1 cellular context compared by ENCODE assay signal in genomic region chr9:105912868-105913516, GRCh38.
TF ChIP-seq lines count a peak whose summit lies in the region.

No MANE protein-coding gene starts in this region.

TF ChIP-seq in SK-N-SH treated with all-trans-retinoic acid at 6 μM for 48 hours, 23 proteins besides CTCF, POLR2A, EP300 and RAD21 (continued from another document):
- no peak for TF ChIP-seq TSHZ2 (CRISPR knock-in tag; IDR thresholded peaks at IDR 0.05)
- no peak for TF ChIP-seq ZNF565 (CRISPR knock-in tag; conservative IDR thresholded peaks at IDR 0.05; ENCODE audit: low read depth)
- TF ChIP-seq TOX (CRISPR knock-in tag; IDR thresholded peaks at IDR 0.05; ENCODE audit: borderline replicate concordance), result no peak
- no peak for TF ChIP-seq RARB (CRISPR knock-in tag; IDR thresholded peaks at IDR 0.05)
- TF ChIP-seq CSDC2 (CRISPR knock-in tag; IDR thresholded peaks at IDR 0.05), result no peak
- no peak for TF ChIP-seq CSRNP3 (CRISPR knock-in tag; IDR thresholded peaks at IDR 0.05)
- TF ChIP-seq ARNTL (CRISPR knock-in tag; IDR thresholded peaks at IDR 0.05; ENCODE audit: borderline replicate concordance, low read depth), result no peak
